13 cellular contexts compared by ENCODE assay signal in the genomic region with DNA sequence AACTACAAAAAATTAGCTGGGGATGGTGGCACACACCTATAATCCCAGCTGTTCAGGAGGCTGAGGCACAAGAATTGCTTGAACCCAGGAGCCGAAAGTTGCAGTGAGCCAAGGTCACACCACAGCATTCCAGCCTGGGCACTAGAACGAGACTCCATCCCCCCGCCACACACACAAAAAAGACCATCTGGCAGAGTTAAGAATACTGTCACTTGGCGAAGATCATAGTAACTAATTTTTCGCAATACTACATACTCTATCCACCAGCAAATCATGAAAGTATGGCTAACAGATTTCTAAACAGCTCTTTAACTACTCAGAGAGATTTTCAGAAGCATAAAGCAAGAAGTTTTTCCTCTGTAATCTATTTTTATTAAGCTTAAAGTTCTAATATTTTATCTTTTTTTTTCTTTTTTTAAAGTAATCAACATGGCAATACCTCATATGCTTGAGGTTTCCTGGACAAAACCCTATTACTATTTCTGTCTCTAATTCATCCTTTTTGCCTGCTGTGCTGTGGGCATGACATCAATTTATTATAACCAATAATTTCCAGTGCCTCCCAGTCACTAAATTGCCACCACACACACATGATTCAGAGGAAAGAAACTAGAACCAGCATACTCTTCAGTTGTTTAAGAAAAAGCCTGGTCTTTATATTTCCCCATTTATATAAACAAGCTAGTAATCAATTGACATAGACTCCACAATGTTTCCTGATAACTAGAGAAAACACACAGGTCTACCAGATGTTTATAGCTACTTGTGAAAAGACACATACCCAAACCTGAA. TPM values are rescaled to one million over a fixed set of nuclear protein-coding genes. Genes with fewer than 3 reads are reported as not detected.
A peak's percentile ranks its signal among the peaks of the same experiment; 100 is the strongest.
DNase-seq lines count a peak whose midpoint lies in the region; ATAC-seq and TF ChIP-seq lines count a peak whose summit lies in the region.
"Had no signal": no experiment of that assay in that cellular context is flagged by ENCODE, and none has a peak within 500 bp of the region (broad histone marks: within the 10 kb centered on the region; RNA-seq: fewer than 3 reads in every experiment).

No MANE protein-coding gene starts in this region.

- H3K23ac ChIP-seq in mesenchymal stem cell (ENCODE audit: low read length in 2 of 2) (no peak overlapping the region), H9 (ENCODE audit: insufficient read length, low read depth, low read length) (no peak overlapping the region)

- no peak overlapping the region for H4K91ac ChIP-seq in mesenchymal stem cell (ENCODE audit: low read length)
- H4K91ac ChIP-seq in H9 (ENCODE audit: insufficient read length, low read depth, low read length), result no peak overlapping the region

- TF ChIP-seq POLR2A in testis (IDR thresholded peaks at IDR 0.05), result no peak

- H3K27me3 ChIP-seq in KMS-11 (ENCODE audit: insufficient read depth, low read depth) (no peaks in the 10 kb centered on the region), mesenchymal stem cell (ENCODE audit: control insufficient read depth in 1 of 2, insufficient read depth in 1 of 2, low read length in 2 of 2) (no peaks in the 10 kb centered on the region), testis (no peaks in the 10 kb centered on the region), H9 (ENCODE audit: insufficient read depth, low read length) (no peaks in the 10 kb centered on the region)

- peaks cover 96% of the 10 kb centered on the region for H3K4me1 ChIP-seq in KMS-11 (ENCODE audit: low read depth, poor library complexity, severe bottlenecking)
- H3K4me1 ChIP-seq in mesenchymal stem cell (ENCODE audit: control insufficient read depth, insufficient read depth, low read depth, low read length), result peaks cover 18% of the 10 kb centered on the region
- H3K4me1 ChIP-seq in testis, result peaks cover 63% of the 10 kb centered on the region
- peaks cover 5% of the 10 kb centered on the region; the same call in 1 of the 2 replicates for H3K4me1 ChIP-seq in H9 (ENCODE audit: insufficient read depth, low read length)

- H3K14ac ChIP-seq in mesenchymal stem cell (ENCODE audit: low read length in 2 of 2) (no peak overlapping the region), H9 (ENCODE audit: insufficient read depth, low read length) (no peak overlapping the region)

- peaks cover 93% of the 10 kb centered on the region for H3K4me1 Mint-ChIP-seq in activated naive CD8-positive, alpha-beta T cell (ENCODE audit: low read depth)
- peaks cover 30 to 46% of the 10 kb centered on the region in 2 experiments for H3K4me1 Mint-ChIP-seq in H9

- H2AK5ac ChIP-seq in mesenchymal stem cell (ENCODE audit: low read length, severe bottlenecking) (no peak overlapping the region), H9 (ENCODE audit: insufficient read length, low read length) (no peak overlapping the region)

- no peaks in the 10 kb centered on the region for H3K79me1 ChIP-seq in mesenchymal stem cell (replicated peaks; ENCODE audit: low read length, poor library complexity, severe bottlenecking)
- H3K79me1 ChIP-seq in H9 (ENCODE audit: insufficient read depth, low read depth, low read length, poor library complexity, severe bottlenecking), result peaks cover 7% of the 10 kb centered on the region

- no peak overlapping the region for H2BK120ac ChIP-seq in mesenchymal stem cell (ENCODE audit: low read depth, low read length)
- H2BK120ac ChIP-seq in H9 (ENCODE audit: low read depth, low read length, poor library complexity, severe bottlenecking), result no peak overlapping the region

- H3K79me2 ChIP-seq in KMS-11 (ENCODE audit: insufficient read depth, low read depth) (peaks cover 94% of the 10 kb centered on the region), H9 (ENCODE audit: insufficient read depth, low read length) (peaks cover 37% of the 10 kb centered on the region; the same call in 1 of the 2 replicates)

- H2BK15ac ChIP-seq in mesenchymal stem cell (ENCODE audit: low read depth, poor library complexity, severe bottlenecking), result no peak overlapping the region
- no peak overlapping the region for H2BK15ac ChIP-seq in H9 (ENCODE audit: low read depth, low read length)

- no peaks in the 10 kb centered on the region for H4K20me1 ChIP-seq in KMS-11 (ENCODE audit: insufficient read depth)
- no peaks in the 10 kb centered on the region for H4K20me1 ChIP-seq in H9 (ENCODE audit: control insufficient read depth, insufficient read depth, insufficient read length)

- H3K56ac ChIP-seq in H9 (ENCODE audit: insufficient read length, low read depth, low read length), result no peak overlapping the region

- no peak for TF ChIP-seq CTCF in KMS-11 (conservative IDR thresholded peaks at IDR 0.05; ENCODE audit: low read depth, low read length)
- no peak for TF ChIP-seq CTCF in testis (IDR thresholded peaks at IDR 0.05)
- TF ChIP-seq CTCF in H9 (conservative IDR thresholded peaks at IDR 0.05), result no peak

- no peak overlapping the region for H3K9ac ChIP-seq in KMS-11
- peak overlapping the region; percentile 37 for H3K9ac ChIP-seq in mesenchymal stem cell (ENCODE audit: low read length)
- no peak overlapping the region for H3K9ac ChIP-seq in H9 (ENCODE audit: extremely low read depth, insufficient read length, low read length)

- DNase-seq in CD1c-positive myeloid dendritic cell (ENCODE audit: extremely low spot score) (peak; percentile 42), mesenchymal stem cell (no peak), testis (no peak), H9 (no peak)
- no peak for DNase-seq in central memory CD4-positive, alpha-beta T cell
- DNase-seq: activated gamma-delta T cell treated with Interleukin-2 at 50 U/mL for 16 hours, glutamatergic neuron, NCI-H1048 had no signal

- H2BK20ac ChIP-seq in H9 (ENCODE audit: low read depth, low read length, poor library complexity, severe bottlenecking), result no peak overlapping the region

- no peak overlapping the region for H2BK12ac ChIP-seq in mesenchymal stem cell (ENCODE audit: low read length in 2 of 2)
- H2BK12ac ChIP-seq in H9 (ENCODE audit: insufficient read length, low read depth, low read length), result no peak overlapping the region

- no peak overlapping the region for H3T11ph ChIP-seq in H9 (ENCODE audit: low read length)

- 87% methylated on average over 5 of the region's 5 CpGs for WGBS in mesenchymal stem cell
- 59 to 75% methylated on average over 5 of the region's 5 CpGs for WGBS in testis, 2 donors
- WGBS in H9 (ENCODE audit: extremely low coverage, insufficient read length, low lambda C conversion rate), result no CpG with 5 or more reads among the region's 5 CpGs

- H3K4me2 ChIP-seq in KMS-11, result peak overlapping the region; percentile 50
- no peak overlapping the region for H3K4me2 ChIP-seq in mesenchymal stem cell (ENCODE audit: low read length, poor library complexity, severe bottlenecking)
- H3K4me2 ChIP-seq in H9 (ENCODE audit: insufficient read depth, insufficient read length, low read length), result no peak overlapping the region

- H2BK5ac ChIP-seq in mesenchymal stem cell (ENCODE audit: low read depth, low read length, poor library complexity, severe bottlenecking) (no peak overlapping the region), H9 (ENCODE audit: insufficient read length, low read length) (no peak overlapping the region)

- peaks cover 2% of the 10 kb centered on the region for H3K23me2 ChIP-seq in H9 (ENCODE audit: insufficient read length, low read depth, low read length, poor library complexity, severe bottlenecking)

- intact Hi-C loops in testis (cut with DNase I; ENCODE audit: low total_unique reads), result no loop called here

- peaks cover 19% of the 10 kb centered on the region for H3K36me3 Mint-ChIP-seq in activated naive CD8-positive, alpha-beta T cell
- peaks cover 0 to 8% (median 7%) of the 10 kb centered on the region in 3 experiments; a peak in 5 of 7 replicates for H3K36me3 Mint-ChIP-seq in H9 (ENCODE audit: insufficient read depth in 1 of 3, low read depth in 3 of 3)

- H3K4me3 ChIP-seq in KMS-11 (IDR thresholded peaks at IDR 0.05; ENCODE audit: insufficient read depth, low read depth, low read length), result no peak overlapping the region
- H3K4me3 ChIP-seq in mesenchymal stem cell (ENCODE audit: insufficient read depth in 1 of 2, low read depth in 1 of 2, low read length in 2 of 2), result no peak overlapping the region
- H3K4me3 ChIP-seq in testis, result no peak overlapping the region

- peak overlapping the region; percentile 87 for H3K4me3 Mint-ChIP-seq in activated naive CD8-positive, alpha-beta T cell
- H3K4me3 Mint-ChIP-seq in H9, result no peak overlapping the region

- H3K4ac ChIP-seq in mesenchymal stem cell (ENCODE audit: low read depth in 1 of 2, low read length in 2 of 2), result no peak overlapping the region
- no peak overlapping the region for H3K4ac ChIP-seq in H9 (ENCODE audit: low read depth, low read length)

- peaks cover 4% of the 10 kb centered on the region for H3K9me3 Mint-ChIP-seq in activated naive CD8-positive, alpha-beta T cell (ENCODE audit: low read depth)
- no peaks in the 10 kb centered on the region for H3K9me3 Mint-ChIP-seq in H9

- H3K18ac ChIP-seq in mesenchymal stem cell (ENCODE audit: low read depth in 1 of 2, low read length in 2 of 2) (no peak overlapping the region), H9 (ENCODE audit: insufficient read length, low read depth, low read length) (no peak overlapping the region)

- no peak overlapping the region for H4K8ac ChIP-seq in mesenchymal stem cell (ENCODE audit: low read length)
- H4K8ac ChIP-seq in H9 (replicated peaks; ENCODE audit: insufficient read length, low read depth, low read length), result no peak overlapping the region

- H4K5ac ChIP-seq in H9 (ENCODE audit: insufficient read length, low read depth, low read length), result no peak overlapping the region

- peak overlapping the region; percentile 65 for H3K27ac ChIP-seq in KMS-11
- no peak overlapping the region for H3K27ac ChIP-seq in mesenchymal stem cell (ENCODE audit: low read length, poor library complexity, severe bottlenecking)
- no peak overlapping the region for H3K27ac ChIP-seq in testis
- H3K27ac ChIP-seq in H9 (ENCODE audit: insufficient read length, low read depth, low read length), result no peak overlapping the region

- H3K9me3 ChIP-seq in mesenchymal stem cell (ENCODE audit: control insufficient read depth, low read length) (no peaks in the 10 kb centered on the region), testis (no peaks in the 10 kb centered on the region), H9 (ENCODE audit: control insufficient read depth, low read depth, low read length) (no peaks in the 10 kb centered on the region)

- ATAC-seq in HG03175 (IDR thresholded peaks at IDR 0.05; ENCODE audit: unreplicated experiment), result no peak
- ATAC-seq: left lobe of liver, sciatic nerve had no signal

- H2AFZ ChIP-seq in KMS-11 (ENCODE audit: low read depth) (no peak overlapping the region), mesenchymal stem cell (ENCODE audit: low read depth, low read length) (no peak overlapping the region), H9 (ENCODE audit: low read length) (no peak overlapping the region)

- peak overlapping the region; percentile 100 for H3K27ac Mint-ChIP-seq in activated naive CD8-positive, alpha-beta T cell
- H3K27ac Mint-ChIP-seq in H9, result no peak overlapping the region

- H3K36me3 ChIP-seq in KMS-11 (ENCODE audit: insufficient read depth) (no peaks in the 10 kb centered on the region), mesenchymal stem cell (ENCODE audit: control insufficient read depth in 1 of 2, insufficient read depth in 2 of 2, low read depth in 1 of 2, low read length in 2 of 2) (no peaks in the 10 kb centered on the region), testis (ENCODE audit: low read depth, missing control alignments) (no peaks in the 10 kb centered on the region)

- H3K27me3 Mint-ChIP-seq in activated naive CD8-positive, alpha-beta T cell, result no peaks in the 10 kb centered on the region
- no peaks in the 10 kb centered on the region; the same call in 1 of the 2 replicates for H3K27me3 Mint-ChIP-seq in H9 (ENCODE audit: low read depth)

RNA-seq across cellular contexts. Expression of gene CHSY1, which starts 46.9 kb away (rescaled TPM):
- polyA plus RNA-seq in mesenchymal stem cell (2013, experiment 1 of 2), result 30.7 TPM
- polyA plus RNA-seq in mesenchymal stem cell (2013, experiment 2 of 2), result 32.2 TPM
- total RNA-seq in testis, result 10 to 100 TPM; 31.1 to 36.1 TPM
- polyA plus RNA-seq in testis (ENCODE audit: insufficient read depth, low read depth, low replicate concordance), result 20.0 TPM
- total RNA-seq in H9 (2021), result 68.3 and 68.9 TPM in 2 replicates
